ENCODE assay signal across 7 cellular contexts in genomic region chr6:73580247-73581149, GRCh38. TPM values are rescaled to one million over a fixed set of nuclear protein-coding genes. Genes with fewer than 3 reads are reported as not detected.
A peak's percentile ranks its signal among the peaks of the same experiment; 100 is the strongest.
DNase-seq lines count a peak whose midpoint lies in the region; ATAC-seq and TF ChIP-seq lines count a peak whose summit lies in the region.

No MANE protein-coding gene starts in this region.

- H3K27ac ChIP-seq in stomach smooth muscle (ENCODE audit: low read length) = peak overlapping the region; percentile 95

- H3K36me3 ChIP-seq in neuron (ENCODE audit: insufficient read depth, low read length) = no peaks in the 10 kb centered on the region
- H3K36me3 ChIP-seq in stomach smooth muscle (ENCODE audit: control insufficient read depth in 2 of 2, insufficient read depth in 2 of 2, low read length in 2 of 2) = no peaks in the 10 kb centered on the region

- ATAC-seq in GM18858 (IDR thresholded peaks at IDR 0.05; ENCODE audit: unreplicated experiment) (peak; percentile 64), HG03060 (IDR thresholded peaks at IDR 0.05; ENCODE audit: low read depth, unreplicated experiment) (peak; percentile 60)

- H3K27me3 ChIP-seq in neuron (ENCODE audit: insufficient read depth, low read length) (no peaks in the 10 kb centered on the region), stomach smooth muscle (ENCODE audit: control insufficient read depth in 1 of 2, insufficient read depth in 2 of 2, low read length in 2 of 2) (no peaks in the 10 kb centered on the region)

- peak overlapping the region; percentile 51 for H3K4me3 Mint-ChIP-seq in activated T-helper 2 cell treated with anti-CD3 and anti-CD28 coated beads, Interferon-gamma antibody, Interleukin-2, Interleukin-4, amounts not matched to agents 10 μg/mL and 5 μg/mL and 100 μg/mL, durations not matched to agents 14 hours and 24 hours and 36 hours (ENCODE audit: low read depth)

- H3K4me1 Mint-ChIP-seq in activated T-helper 2 cell treated with anti-CD3 and anti-CD28 coated beads, Interferon-gamma antibody, Interleukin-2, Interleukin-4, amounts not matched to agents 10 μg/mL and 5 μg/mL and 100 μg/mL, durations not matched to agents 14 hours and 24 hours and 36 hours (ENCODE audit: low read depth) = peaks cover 18% of the 10 kb centered on the region

- H3K27me3 Mint-ChIP-seq in activated T-helper 2 cell treated with anti-CD3 and anti-CD28 coated beads, Interferon-gamma antibody, Interleukin-2, Interleukin-4, amounts not matched to agents 10 μg/mL and 5 μg/mL and 100 μg/mL, durations not matched to agents 14 hours and 24 hours and 36 hours (ENCODE audit: low read depth) = no peaks in the 10 kb centered on the region

- H3K4me3 ChIP-seq in foreskin fibroblast (ENCODE audit: low read depth in 1 of 2, low read length in 2 of 2) (peak overlapping the region; percentile 23 to 33), neuron (ENCODE audit: low read length) (peak overlapping the region; percentile 46), stomach smooth muscle (ENCODE audit: low read length in 2 of 2) (peak overlapping the region; percentile 1 to 64)

- peak overlapping the region; percentile 97 for H3K27ac Mint-ChIP-seq in activated T-helper 2 cell treated with anti-CD3 and anti-CD28 coated beads, Interferon-gamma antibody, Interleukin-2, Interleukin-4, amounts not matched to agents 10 μg/mL and 5 μg/mL and 100 μg/mL, durations not matched to agents 14 hours and 24 hours and 36 hours

- H3K9me3 Mint-ChIP-seq in activated T-helper 2 cell treated with anti-CD3 and anti-CD28 coated beads, Interferon-gamma antibody, Interleukin-2, Interleukin-4, amounts not matched to agents 10 μg/mL and 5 μg/mL and 100 μg/mL, durations not matched to agents 14 hours and 24 hours and 36 hours = peaks cover 14% of the 10 kb centered on the region

- H3K4me1 ChIP-seq in neuron (ENCODE audit: insufficient read depth, low read length) (peaks cover 45% of the 10 kb centered on the region), stomach smooth muscle (ENCODE audit: control insufficient read depth, insufficient read depth, low read length) (peaks cover 21% of the 10 kb centered on the region)

- intact Hi-C loops in activated T-helper 2 cell treated with anti-CD3 and anti-CD28 coated beads, Interferon-gamma antibody, Interleukin-2, Interleukin-4, amounts not matched to agents 10 μg/mL and 5 μg/mL and 100 μg/mL, durations not matched to agents 14 hours and 24 hours and 36 hours (cut with micrococcal nuclease) = loop anchor here (1.0 to 10.0 kb wide), 3 partner anchors 59 to 126 kb away; partner anchors contain the start of genes CGAS and EEF1A1

- H3K9me3 ChIP-seq in neuron (ENCODE audit: low read length) (no peaks in the 10 kb centered on the region), stomach smooth muscle (ENCODE audit: control insufficient read depth in 2 of 2, low read length in 2 of 2) (no peaks in the 10 kb centered on the region)

- H3K36me3 Mint-ChIP-seq in activated T-helper 2 cell treated with anti-CD3 and anti-CD28 coated beads, Interferon-gamma antibody, Interleukin-2, Interleukin-4, amounts not matched to agents 10 μg/mL and 5 μg/mL and 100 μg/mL, durations not matched to agents 14 hours and 24 hours and 36 hours (ENCODE audit: low read depth) = peaks cover 5% of the 10 kb centered on the region

- H3K9ac ChIP-seq in stomach smooth muscle (ENCODE audit: low read length in 2 of 2) = peak overlapping the region; percentile 59 to 81

- peak overlapping the region; percentile 58 for H2AFZ ChIP-seq in neuron (ENCODE audit: low read depth, low read length)

- peak; percentile 45 for TF ChIP-seq CTCF in foreskin fibroblast (IDR thresholded peaks at IDR 0.05; ENCODE audit: low read depth, low read length)

- peak; percentile 99 for DNase-seq in RKO (ENCODE audit: low spot score)
- peak; percentile 47 for DNase-seq in activated T-helper 2 cell treated with anti-CD3 and anti-CD28 coated beads, Interferon-gamma antibody, Interleukin-2, Interleukin-4, amounts not matched to agents 10 μg/mL and 5 μg/mL and 100 μg/mL, durations not matched to agents 14 hours and 24 hours and 36 hours (ENCODE audit: low spot score)
- DNase-seq in foreskin fibroblast = peak; percentile 98 to 99

RNA-seq across cellular contexts. Expression of gene EEF1A1, which starts 59.7 kb away (rescaled TPM):
- total RNA-seq in activated T-helper 2 cell treated with anti-CD3 and anti-CD28 coated beads, Interferon-gamma antibody, Interleukin-2, Interleukin-4, amounts not matched to agents 10 μg/mL and 5 μg/mL and 100 μg/mL, durations not matched to agents 14 hours and 24 hours and 36 hours = 11,266 and 11,402 TPM in 2 replicates

Comparison
In these comparisons a context has a peak if more than half of its experiments do, and no peak if none do; other contexts are left out.
1. Peak in every context shown above with its lines: DNase-seq, ATAC-seq, H3K4me3 ChIP-seq and H3K27ac ChIP-seq.
2. DNase-seq: peak in every context shown above with its lines; median percentile 99 in RKO; 98 in foreskin fibroblast; 47 in activated T-helper 2 cell treated with anti-CD3 and anti-CD28 coated beads, Interferon-gamma antibody, Interleukin-2, Interleukin-4, amounts not matched to agents 10 μg/mL and 5 μg/mL and 100 μg/mL, durations not matched to agents 14 hours and 24 hours and 36 hours.